ENCODE assay signal across 10 cellular contexts in genomic region chr19:16339361-16339725, GRCh38. TPM values are rescaled to one million over a fixed set of nuclear protein-coding genes. Genes with fewer than 3 reads are reported as not detected.
A peak's percentile ranks its signal among the peaks of the same experiment; 100 is the strongest.
DNase-seq lines count a peak whose midpoint lies in the region; ATAC-seq and TF ChIP-seq lines count a peak whose summit lies in the region.
"Had no signal": no experiment of that assay in that cellular context is flagged by ENCODE, and none has a peak within 500 bp of the region (broad histone marks: within the 10 kb centered on the region; RNA-seq: fewer than 3 reads in every experiment).

No MANE protein-coding gene starts in this region.

- ATAC-seq in activated naive CD8-positive, alpha-beta T cell treated with anti-CD3 and anti-CD28 coated beads, Interleukin-2, amount 10 ng/mL, durations not matched to agents 7 days and 5 days (ENCODE audit: low read depth), result no peak
- ATAC-seq in gastroesophageal sphincter, result no peak
- ATAC-seq in stimulated activated naive B cell treated with anti-CD40 and anti-IgM and Interleukin-4, amounts not matched to agents 10 μg/mL and 1 μg/mL and 100 μg/mL, for 72 hours (replicated peaks), result peak in 1 of 2 donors; percentile 0

- H3K27ac Mint-ChIP-seq in activated naive CD8-positive, alpha-beta T cell treated with anti-CD3 and anti-CD28 coated beads, Interleukin-2, amount 10 ng/mL, durations not matched to agents 7 days and 5 days, result peak overlapping the region; percentile 42
- no peak overlapping the region for H3K27ac Mint-ChIP-seq in activated naive CD8-positive, alpha-beta T cell treated with anti-CD3 and anti-CD28 coated beads for 36 hours
- no peak overlapping the region for H3K27ac Mint-ChIP-seq in stimulated activated naive B cell treated with anti-CD40 and anti-IgM and Interleukin-4, amounts not matched to agents 10 μg/mL and 1 μg/mL and 100 μg/mL, for 72 hours

- H3K36me3 Mint-ChIP-seq in activated naive CD8-positive, alpha-beta T cell treated with anti-CD3 and anti-CD28 coated beads, Interleukin-2, amount 10 ng/mL, durations not matched to agents 7 days and 5 days, result peaks cover 5% of the 10 kb centered on the region
- no peaks in the 10 kb centered on the region for H3K36me3 Mint-ChIP-seq in activated naive CD8-positive, alpha-beta T cell treated with anti-CD3 and anti-CD28 coated beads for 36 hours
- no peaks in the 10 kb centered on the region for H3K36me3 Mint-ChIP-seq in stimulated activated naive B cell treated with anti-CD40 and anti-IgM and Interleukin-4, amounts not matched to agents 10 μg/mL and 1 μg/mL and 100 μg/mL, for 72 hours

- H3K4me3 ChIP-seq in SJCRH30 (no peak overlapping the region), gastroesophageal sphincter (no peak overlapping the region), Peyer's patch (no peak overlapping the region)

- POLR2A ChIA-PET in activated naive CD8-positive, alpha-beta T cell treated with anti-CD3 and anti-CD28 coated beads, Interleukin-2, amount 10 ng/mL, durations not matched to agents 7 days and 5 days (lab: Charles Lee), result interaction anchor here (0.6 to 3.4 kb wide), 10 partner anchors 10 to 91 kb away, joined by 3 to 68 read pairs (median 10); partner anchors contain the start of gene KLF2

- H3K4me1 ChIP-seq in SJCRH30 (peaks cover 22% of the 10 kb centered on the region), gastroesophageal sphincter (peaks cover 4 to 54% (median 24%) of the 10 kb centered on the region in 3 donors), Peyer's patch (peaks cover 0 to 23% (median 16%) of the 10 kb centered on the region in 4 donors)

- DNase-seq in activated naive CD8-positive, alpha-beta T cell treated with anti-CD3 and anti-CD28 coated beads, Interleukin-2, amount 10 ng/mL, durations not matched to agents 7 days and 5 days, result no peak
- no peak for DNase-seq in activated naive CD8-positive, alpha-beta T cell treated with anti-CD3 and anti-CD28 coated beads for 36 hours
- no peak for DNase-seq in SJCRH30
- no peak for DNase-seq in stimulated activated naive B cell treated with anti-CD40 and anti-IgM and Interleukin-4, amounts not matched to agents 10 μg/mL and 1 μg/mL and 100 μg/mL, for 72 hours
- DNase-seq in Peyer's patch, result no peak
- no peak for DNase-seq in NCI-H510A (lab: John Stamatoyannopoulos, UW)
- DNase-seq in COLO668 (lab: John Stamatoyannopoulos, UW; ENCODE audit: unreplicated experiment), result no peak
- DNase-seq: NCI-H69 had no signal

- no peak for TF ChIP-seq EP300 in gastroesophageal sphincter (IDR thresholded peaks at IDR 0.05)

- no peaks in the 10 kb centered on the region for H3K27me3 ChIP-seq in SJCRH30
- H3K27me3 ChIP-seq in gastroesophageal sphincter, result no peaks in the 10 kb centered on the region
- H3K27me3 ChIP-seq in Peyer's patch, result no peaks in the 10 kb centered on the region

- H3K27me3 Mint-ChIP-seq in activated naive CD8-positive, alpha-beta T cell treated with anti-CD3 and anti-CD28 coated beads, Interleukin-2, amount 10 ng/mL, durations not matched to agents 7 days and 5 days, result no peaks in the 10 kb centered on the region
- peaks cover 6% of the 10 kb centered on the region for H3K27me3 Mint-ChIP-seq in activated naive CD8-positive, alpha-beta T cell treated with anti-CD3 and anti-CD28 coated beads for 36 hours
- H3K27me3 Mint-ChIP-seq in stimulated activated naive B cell treated with anti-CD40 and anti-IgM and Interleukin-4, amounts not matched to agents 10 μg/mL and 1 μg/mL and 100 μg/mL, for 72 hours, result no peaks in the 10 kb centered on the region

- TF ChIP-seq POLR2A in gastroesophageal sphincter (IDR thresholded peaks at IDR 0.05) (no peak), Peyer's patch (IDR thresholded peaks at IDR 0.05) (no peak)

- H3K9me3 ChIP-seq in SJCRH30 (replicated peaks), result no peaks in the 10 kb centered on the region
- H3K9me3 ChIP-seq in gastroesophageal sphincter, result no peaks in the 10 kb centered on the region
- H3K9me3 ChIP-seq in Peyer's patch, result no peaks in the 10 kb centered on the region

- H3K27ac ChIP-seq in SJCRH30 (peak overlapping the region; percentile 73; the same call in 1 of the 2 replicates), gastroesophageal sphincter (peak overlapping the region in 3 of 4 donors; percentile 50 to 64 (median 50)), Peyer's patch (peak overlapping the region in 1 of 4 donors; percentile 22)
- H3K27ac ChIP-seq: C4-2B had no signal

- H3K4me3 Mint-ChIP-seq in activated naive CD8-positive, alpha-beta T cell treated with anti-CD3 and anti-CD28 coated beads, Interleukin-2, amount 10 ng/mL, durations not matched to agents 7 days and 5 days, result peak overlapping the region; percentile 81
- H3K4me3 Mint-ChIP-seq in activated naive CD8-positive, alpha-beta T cell treated with anti-CD3 and anti-CD28 coated beads for 36 hours, result no peak overlapping the region
- peak overlapping the region; percentile 63 to 68 for H3K4me3 Mint-ChIP-seq in stimulated activated naive B cell treated with anti-CD40 and anti-IgM and Interleukin-4, amounts not matched to agents 10 μg/mL and 1 μg/mL and 100 μg/mL, for 72 hours

- WGBS in gastroesophageal sphincter (ENCODE audit: low coverage in 1 of 2), 2 donors, result 80 to 100% methylated on average over 2 to 3 of the region's 6 CpGs

- no peaks in the 10 kb centered on the region for H3K36me3 ChIP-seq in SJCRH30
- no peaks in the 10 kb centered on the region for H3K36me3 ChIP-seq in gastroesophageal sphincter
- H3K36me3 ChIP-seq in Peyer's patch, result no peaks in the 10 kb centered on the region

- no peak for TF ChIP-seq CTCF in gastroesophageal sphincter (IDR thresholded peaks at IDR 0.05)
- TF ChIP-seq CTCF in Peyer's patch (IDR thresholded peaks at IDR 0.05), result no peak

- no peaks in the 10 kb centered on the region for H3K9me3 Mint-ChIP-seq in activated naive CD8-positive, alpha-beta T cell treated with anti-CD3 and anti-CD28 coated beads, Interleukin-2, amount 10 ng/mL, durations not matched to agents 7 days and 5 days
- peaks cover 3% of the 10 kb centered on the region for H3K9me3 Mint-ChIP-seq in activated naive CD8-positive, alpha-beta T cell treated with anti-CD3 and anti-CD28 coated beads for 36 hours
- H3K9me3 Mint-ChIP-seq in stimulated activated naive B cell treated with anti-CD40 and anti-IgM and Interleukin-4, amounts not matched to agents 10 μg/mL and 1 μg/mL and 100 μg/mL, for 72 hours, result peaks cover under 1 to 4% of the 10 kb centered on the region in 2 donors

- H3K4me1 Mint-ChIP-seq in activated naive CD8-positive, alpha-beta T cell treated with anti-CD3 and anti-CD28 coated beads, Interleukin-2, amount 10 ng/mL, durations not matched to agents 7 days and 5 days, result peaks cover 46% of the 10 kb centered on the region
- peaks cover 44% of the 10 kb centered on the region for H3K4me1 Mint-ChIP-seq in activated naive CD8-positive, alpha-beta T cell treated with anti-CD3 and anti-CD28 coated beads for 36 hours
- peaks cover 39 to 67% of the 10 kb centered on the region in 2 donors for H3K4me1 Mint-ChIP-seq in stimulated activated naive B cell treated with anti-CD40 and anti-IgM and Interleukin-4, amounts not matched to agents 10 μg/mL and 1 μg/mL and 100 μg/mL, for 72 hours

RNA-seq across cellular contexts. Expression of gene KLF2, which starts 14.7 kb away (rescaled TPM):
- 100 to 1,000 TPM; 172 to 193 TPM for total RNA-seq in activated naive CD8-positive, alpha-beta T cell treated with anti-CD3 and anti-CD28 coated beads, Interleukin-2, amount 10 ng/mL, durations not matched to agents 7 days and 5 days
- under 1 TPM; 0.18 to 0.23 TPM for total RNA-seq in activated naive CD8-positive, alpha-beta T cell treated with anti-CD3 and anti-CD28 coated beads for 36 hours
- total RNA-seq in SJCRH30 (2014; rRNA removed; shearing (Covaris generic)), result 2.3 and 4.1 TPM in 2 replicates
- total RNA-seq in gastroesophageal sphincter (10 to 100 TPM; 29.4 to 40.0 (median 34.9) TPM), Peyer's patch (100 to 1,000 TPM in 1 of 4 donors, 10 to 100 TPM in 3; 12.1 to 129 (median 37.2) TPM)
